ENCODE assay signal across 8 cellular contexts in genomic region chr16:71542377-71542776, GRCh38. TPM values are rescaled to one million over a fixed set of nuclear protein-coding genes. Genes with fewer than 3 reads are reported as not detected.
A peak's percentile ranks its signal among the peaks of the same experiment; 100 is the strongest.
DNase-seq lines count a peak whose midpoint lies in the region; ATAC-seq and TF ChIP-seq lines count a peak whose summit lies in the region.

No MANE protein-coding gene starts in this region.

- 28% methylated on average over 11 of the region's 11 CpGs for WGBS in prostate gland

- H3K4me1 Mint-ChIP-seq in neural crest cell: peaks cover 3% of the 10 kb centered on the region

- H3K9me3 Mint-ChIP-seq in neural crest cell: no peaks in the 10 kb centered on the region

- no peak overlapping the region for H3K4me3 Mint-ChIP-seq in neural crest cell

- H3K27me3 ChIP-seq in dorsolateral prefrontal cortex: peaks cover 0 to 5% (median 0%) of the 10 kb centered on the region in 45 donors
- no peaks in the 10 kb centered on the region for H3K27me3 ChIP-seq in prostate gland (replicated peaks; ENCODE audit: insufficient read depth)

- H3K27ac ChIP-seq in dorsolateral prefrontal cortex (no peak overlapping the region), prostate gland (no peak overlapping the region)

- H3K36me3 Mint-ChIP-seq in neural crest cell (ENCODE audit: low read depth): no peaks in the 10 kb centered on the region

- H3K36me3 ChIP-seq in prostate gland: no peaks in the 10 kb centered on the region

- peak; percentile 14 for DNase-seq in Ammon's horn (ENCODE audit: low spot score)
- DNase-seq in LoVo (ENCODE audit: low spot score): peak; percentile 39
- DNase-seq in activated CD4-positive, CD25-positive, alpha-beta regulatory T cell treated with anti-CD3 and anti-CD28 coated beads, Interleukin-2, amount 50 U/mL, for 72 hours: peak; percentile 62
- DNase-seq in dorsolateral prefrontal cortex: peak in 2 of 10 donors; percentile 5 to 42
- peak; percentile 40 for DNase-seq in neural crest cell (ENCODE audit: low read depth, low spot score)
- no peak for DNase-seq in prostate gland (ENCODE audit: low spot score)

- intact Hi-C loops in dorsolateral prefrontal cortex (cut with DNase I): no loop called here
- intact Hi-C loops in prostate gland (cut with DNase I): no loop called here

- TF ChIP-seq POLR2A in prostate gland (IDR thresholded peaks at IDR 0.05): no peak

- H3K27ac Mint-ChIP-seq in neural crest cell (ENCODE audit: unreplicated experiment): no peak overlapping the region

- H3K4me1 ChIP-seq in prostate gland (replicated peaks): no peaks in the 10 kb centered on the region

- TF ChIP-seq CTCF in dorsolateral prefrontal cortex (IDR thresholded peaks at IDR 0.05 in 54 of 56, conservative IDR thresholded peaks at IDR 0.05 in 2 of 56; ENCODE audit: low read depth in 1 of 56, partially characterized antibody in 56 of 56): peak in 37 of 56 donors; percentile 7 to 49 (median 31)
- TF ChIP-seq CTCF in neural crest cell (conservative IDR thresholded peaks at IDR 0.05): peak; percentile 63
- no peak for TF ChIP-seq CTCF in prostate gland (IDR thresholded peaks at IDR 0.05)

- peak; percentile 60 for ATAC-seq in GM18909 (IDR thresholded peaks at IDR 0.05; ENCODE audit: poor library complexity, unreplicated experiment)
- ATAC-seq in GM21619 (IDR thresholded peaks at IDR 0.05; ENCODE audit: unreplicated experiment): no peak

- H3K4me3 ChIP-seq in dorsolateral prefrontal cortex (no peak overlapping the region), prostate gland (no peak overlapping the region)

- H3K9me3 ChIP-seq in prostate gland: no peaks in the 10 kb centered on the region

- peaks cover 39% of the 10 kb centered on the region for H3K27me3 Mint-ChIP-seq in neural crest cell (ENCODE audit: low read depth)

RNA-seq across cellular contexts. Expression of gene CHST4, which starts 16.2 kb away (rescaled TPM):
- 1 to 10 TPM in 1 of 120 experiments, under 1 TPM in 67, not detected in 52; 0.16 to 1.2 (median 0.44) TPM for total RNA-seq in dorsolateral prefrontal cortex
- not detected in 2 replicates for total RNA-seq in neural crest cell
- total RNA-seq in prostate gland: 1 to 10 TPM in 1 of 2 donors, under 1 TPM in 1; 0.18 to 1.2 TPM

RNA-seq across cellular contexts. Expression of gene TAT, which starts 34.5 kb away (rescaled TPM):
- under 1 TPM in 14 of 120 experiments, not detected in 106; 0.07 to 0.49 (median 0.17) TPM for total RNA-seq in dorsolateral prefrontal cortex
- total RNA-seq in neural crest cell: not detected in 2 replicates
- total RNA-seq in prostate gland: under 1 TPM in 1 of 2 donors, not detected in 1; 0.17 TPM

RNA-seq across cellular contexts. Expression of gene ZNF19, which starts 53.3 kb away (rescaled TPM):
- total RNA-seq in dorsolateral prefrontal cortex: 10 to 100 TPM in 26 of 120 experiments, 1 to 10 TPM in 94; 2.2 to 13.2 (median 8.1) TPM
- 6.4 and 7.4 TPM in 2 replicates for total RNA-seq in neural crest cell
- total RNA-seq in prostate gland: 10 to 100 TPM in 1 of 2 donors, 1 to 10 TPM in 1; 5.3 to 11.5 TPM

Comparison
In these comparisons a context has a peak if more than half of its experiments do, and no peak if none do; other contexts are left out.
1. CTCF ChIP-seq: peak in dorsolateral prefrontal cortex (37 of 56) and neural crest cell (single experiment); none in prostate gland (0 of 4).